ENCODE assay signal across 28 cellular contexts in genomic region chrX:346034-346813, GRCh38. TPM values are rescaled to one million over a fixed set of nuclear protein-coding genes. Genes with fewer than 3 reads are reported as not detected.
DNase-seq lines count a peak whose midpoint lies in the region; ATAC-seq and TF ChIP-seq lines count a peak whose summit lies in the region.
"Had no signal": no experiment of that assay in that cellular context is flagged by ENCODE, and none has a peak within 500 bp of the region (broad histone marks: within the 10 kb centered on the region; RNA-seq: fewer than 3 reads in every experiment).

No MANE protein-coding gene starts in this region.

- no peaks in the 10 kb centered on the region for H3K27me3 ChIP-seq in upper lobe of right lung
- H3K27me3 ChIP-seq: stomach, thyroid gland had no signal

- 0 out of 2 replicates have a peak, but pooled peaks have one; percentile 15 for TF ChIP-seq CTCF in WTC11 (IDR thresholded peaks at IDR 0.05)
- no peak for TF ChIP-seq CTCF in natural killer cell (IDR thresholded peaks at IDR 0.05)
- TF ChIP-seq CTCF in upper lobe of right lung (IDR thresholded peaks at IDR 0.05), result no peak

- no peak overlapping the region for H3K4me3 Mint-ChIP-seq in WTC11
- H3K4me3 Mint-ChIP-seq in natural killer cell, result no peak overlapping the region
- H3K4me3 Mint-ChIP-seq: activated CD4-positive, alpha-beta T cell treated with anti-CD3 and anti-CD28 coated beads for 36 hours; activated naive CD8-positive, alpha-beta T cell treated with anti-CD3 and anti-CD28 coated beads for 36 hours; naive B cell had no signal

- POLR2A ChIA-PET in WTC11 (lab: Charles Lee), result no interaction called here

- no peak overlapping the region for H3K27ac Mint-ChIP-seq in WTC11
- no peak overlapping the region for H3K27ac Mint-ChIP-seq in natural killer cell
- H3K27ac Mint-ChIP-seq: activated CD4-positive, alpha-beta T cell treated with anti-CD3 and anti-CD28 coated beads for 36 hours; activated naive CD8-positive, alpha-beta T cell treated with anti-CD3 and anti-CD28 coated beads for 36 hours; naive B cell had no signal

- in situ Hi-C loops in ACHN (cut with HindIII; ENCODE audit: low pct_ligation_motif_present, low pct_unique_long_range_greater_than_20kb, low sequenced_read_pairs), result no loop called here

- H3K9me3 Mint-ChIP-seq in WTC11, result no peaks in the 10 kb centered on the region
- peaks cover 2 to 3% of the 10 kb centered on the region in 2 donors for H3K9me3 Mint-ChIP-seq in natural killer cell
- H3K9me3 Mint-ChIP-seq: activated naive CD8-positive, alpha-beta T cell treated with anti-CD3 and anti-CD28 coated beads for 36 hours had no signal

- DNase-seq in WTC11 (ENCODE audit: low spot score) (peak; percentile 38), left cardiac atrium (peak; percentile 16), natural killer cell (peak; percentile 12), upper lobe of right lung (peak; percentile 63), ACHN (no peak)
- no peak for DNase-seq in activated T-cell treated with anti-CD3 and anti-CD28 coated beads, Interleukin-2, amount 50 U/mL, for 1 hour
- DNase-seq in effector CD8-positive, alpha-beta T cell (lab: John Stamatoyannopoulos, UW), result no peak
- DNase-seq: activated CD4-positive, alpha-beta T cell treated with anti-CD3 and anti-CD28 coated beads for 36 hours; activated effector memory CD4-positive, alpha-beta T cell treated with Interleukin-2 at 50 U/mL for 16 hours; activated naive CD8-positive, alpha-beta T cell treated with anti-CD3 and anti-CD28 coated beads for 36 hours; anterior cingulate cortex; COR-L47; effector CD4-positive, alpha-beta T cell; HCEC 1CT; MM.1S; naive B cell; NCI-H1930; NCI-H2171 treated with DMSO at 0.1 percent for 48 hours; NCI-H510A treated with DMSO at 0.1 percent for 48 hours; NK-92 treated with Interleukin-12 subunit alpha and Interleukin-12 subunit beta, amount 100 ng/mL, for 24 hours; occipital lobe; stimulated activated CD4-positive, alpha-beta T cell treated with anti-CD3 and anti-CD28 coated beads, Interleukin-1b, Interleukin-23, amount 100 ng/mL, for 48 hours; stomach; thyroid gland had no signal

- intact Hi-C loops in left cardiac atrium (cut with DNase I), result no loop called here
- intact Hi-C loops in natural killer cell (cut with micrococcal nuclease), result loop anchor here (10.0 kb wide), 1 partner anchor 59 kb away; no protein-coding TSS in a partner anchor
- intact Hi-C loops in upper lobe of right lung (cut with DNase I), result no loop called here

- peaks cover 3% of the 10 kb centered on the region for H3K4me1 ChIP-seq in upper lobe of right lung
- H3K4me1 ChIP-seq: stomach, thyroid gland had no signal

- CTCF ChIA-PET in WTC11 (lab: Charles Lee), result no interaction called here

- no peaks in the 10 kb centered on the region for H3K36me3 ChIP-seq in upper lobe of right lung
- H3K36me3 ChIP-seq: thyroid gland had no signal

- peaks cover 5% of the 10 kb centered on the region; the same call in 1 of the 2 replicates for H3K4me1 Mint-ChIP-seq in WTC11
- H3K4me1 Mint-ChIP-seq in natural killer cell, result peaks cover 0 to 10% of the 10 kb centered on the region in 2 donors
- H3K4me1 Mint-ChIP-seq: activated CD4-positive, alpha-beta T cell treated with anti-CD3 and anti-CD28 coated beads for 36 hours; activated naive CD8-positive, alpha-beta T cell treated with anti-CD3 and anti-CD28 coated beads for 36 hours had no signal

- no peak overlapping the region for H3K4me3 ChIP-seq in upper lobe of right lung
- H3K4me3 ChIP-seq: smooth muscle cell, stomach, thyroid gland had no signal

- H3K27me3 Mint-ChIP-seq in WTC11 (ENCODE audit: low read depth) (no peaks in the 10 kb centered on the region), natural killer cell (ENCODE audit: low read depth in 2 of 2) (no peaks in the 10 kb centered on the region)
- H3K27me3 Mint-ChIP-seq: activated CD4-positive, alpha-beta T cell treated with anti-CD3 and anti-CD28 coated beads for 36 hours; activated naive CD8-positive, alpha-beta T cell treated with anti-CD3 and anti-CD28 coated beads for 36 hours; naive B cell had no signal

- peaks cover 25% of the 10 kb centered on the region for H3K36me3 Mint-ChIP-seq in WTC11
- H3K36me3 Mint-ChIP-seq in natural killer cell, result no peaks in the 10 kb centered on the region

- H3K27ac ChIP-seq in upper lobe of right lung, result no peak overlapping the region
- H3K27ac ChIP-seq: C4-2B, epithelial cell of prostate, stomach, thyroid gland had no signal

- ATAC-seq in WTC11 (peak; percentile 46), left cardiac atrium (no peak), natural killer cell (no peak), upper lobe of right lung (no peak)
- ATAC-seq: activated CD4-positive, alpha-beta T cell treated with anti-CD3 and anti-CD28 coated beads for 36 hours; left lobe of liver had no signal

- H3K9me3 ChIP-seq in upper lobe of right lung, result no peaks in the 10 kb centered on the region
- H3K9me3 ChIP-seq: stomach, thyroid gland had no signal

TF ChIP-seq in WTC11, 78 proteins besides CTCF, POLR2A, EP300 and RAD21 (continues in another document):
- TF ChIP-seq HMGXB4 (CRISPR knock-in tag; IDR thresholded peaks at IDR 0.05), result no peak
- no peak for TF ChIP-seq ZNF396 (CRISPR knock-in tag; IDR thresholded peaks at IDR 0.05; ENCODE audit: borderline replicate concordance)
- TF ChIP-seq FOXP1 (CRISPR knock-in tag; IDR thresholded peaks at IDR 0.05; ENCODE audit: borderline replicate concordance), result no peak
- no peak for TF ChIP-seq FOXP4 (CRISPR knock-in tag; IDR thresholded peaks at IDR 0.05)
- no peak for TF ChIP-seq PREB (CRISPR knock-in tag; IDR thresholded peaks at IDR 0.05; ENCODE audit: borderline replicate concordance)
- TF ChIP-seq USF2 (CRISPR knock-in tag; IDR thresholded peaks at IDR 0.05), result no peak
- TF ChIP-seq E2F1 (CRISPR knock-in tag; IDR thresholded peaks at IDR 0.05), result no peak
- TF ChIP-seq FOXJ3 (CRISPR knock-in tag; IDR thresholded peaks at IDR 0.05; ENCODE audit: borderline replicate concordance), result no peak
- TF ChIP-seq TEAD1 (CRISPR knock-in tag; IDR thresholded peaks at IDR 0.05), result no peak
- TF ChIP-seq ZBTB21 (CRISPR knock-in tag; IDR thresholded peaks at IDR 0.05; ENCODE audit: borderline replicate concordance), result no peak
- TF ChIP-seq MYBL2 (CRISPR knock-in tag; IDR thresholded peaks at IDR 0.05), result no peak

RNA-seq across cellular contexts. Expression of gene GTPBP6, which starts 27.6 kb away (rescaled TPM):
- total RNA-seq in WTC11 (2021) (63.9 to 68.5 TPM (median 67.9 TPM) in 3 replicates), left cardiac atrium (10 to 100 TPM; 48.0 to 55.6 TPM), natural killer cell (10 to 100 TPM; 46.9 to 62.8 (median 49.8) TPM), upper lobe of right lung (55.1 TPM)

RNA-seq across cellular contexts. Expression of gene PPP2R3B, which starts 40.5 kb away (rescaled TPM):
- total RNA-seq in WTC11 (2021) (103 to 130 TPM (median 107 TPM) in 3 replicates), left cardiac atrium (100 to 1,000 TPM; 104 to 114 TPM), natural killer cell (10 to 100 TPM; 14.0 to 19.4 (median 14.6) TPM), upper lobe of right lung (12.8 TPM)

Comparison
In these comparisons a context has a peak if more than half of its experiments do, and no peak if none do; other contexts are left out.
1. DNase-seq: peak in WTC11 (single experiment), left cardiac atrium (single experiment), natural killer cell (single experiment) and upper lobe of right lung (single experiment); none in activated T-cell treated with anti-CD3 and anti-CD28 coated beads, Interleukin-2, amount 50 U/mL, for 1 hour (single experiment), ACHN (single experiment) and effector CD8-positive, alpha-beta T cell (single experiment).